8 cellular contexts compared by ENCODE assay signal in the genomic region with DNA sequence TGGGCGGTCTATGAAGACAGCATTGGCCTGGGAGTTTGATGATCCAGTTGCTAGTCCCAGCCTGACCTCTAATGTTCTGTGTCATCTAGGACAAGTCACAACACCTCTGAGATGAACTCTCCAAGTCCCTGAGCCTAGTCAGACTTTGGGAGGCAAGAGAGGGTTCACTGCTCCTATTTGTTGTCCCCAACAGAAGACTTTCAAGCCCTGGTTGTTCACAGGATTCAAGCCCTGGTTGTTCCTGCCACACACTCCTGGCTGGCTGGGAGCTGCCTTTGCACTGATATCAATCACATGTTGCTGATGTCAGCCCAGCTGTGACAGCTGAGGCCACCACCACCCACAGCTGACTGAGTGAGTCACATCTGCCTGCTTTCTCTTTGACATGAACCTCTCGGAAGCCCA.
A peak's percentile ranks its signal among the peaks of the same experiment; 100 is the strongest.
DNase-seq lines count a peak whose midpoint lies in the region; ATAC-seq and TF ChIP-seq lines count a peak whose summit lies in the region.

No MANE protein-coding gene starts in this region.

- no peak overlapping the region for H3K4me3 Mint-ChIP-seq in CD14-positive monocyte

- TF ChIP-seq CTCF in CD14-positive monocyte (IDR thresholded peaks at IDR 0.05) (no peak), epithelial cell of esophagus (IDR thresholded peaks at IDR 0.05; ENCODE audit: insufficient read depth, low read depth, low read length, missing control alignments) (no peak), parathyroid adenoma (IDR thresholded peaks at IDR 0.05) (no peak), tibial artery (IDR thresholded peaks at IDR 0.05) (no peak)

- H3K36me3 Mint-ChIP-seq in CD14-positive monocyte: no peaks in the 10 kb centered on the region

- ATAC-seq in GM19438 (IDR thresholded peaks at IDR 0.05; ENCODE audit: low read depth, unreplicated experiment) (peak; percentile 80), HG03469 (IDR thresholded peaks at IDR 0.05; ENCODE audit: unreplicated experiment) (peak; percentile 97)

- H3K27ac ChIP-seq in parathyroid adenoma (no peak overlapping the region), tibial artery (no peak overlapping the region)

- H3K4me3 ChIP-seq in epithelial cell of esophagus (ENCODE audit: low read length) (no peak overlapping the region), parathyroid adenoma (ENCODE audit: low read depth, low read length) (no peak overlapping the region), tibial artery (no peak overlapping the region)

- peak; percentile 78 for DNase-seq in CD14-positive monocyte (ENCODE audit: low spot score)
- DNase-seq in activated CD4-positive, alpha-beta T cell treated with anti-CD3 and anti-CD28 coated beads, Interleukin-2, amount 50 U/mL, for 24 hours (ENCODE audit: low read depth in 1 of 2, low spot score in 1 of 2): peak; percentile 20 to 57
- peak; percentile 40 for DNase-seq in epithelial cell of esophagus (ENCODE audit: low read depth)
- peak; percentile 61 to 68 for DNase-seq in tibial artery
- DNase-seq in KG1 (lab: John Stamatoyannopoulos, UW): no peak

- intact Hi-C loops in CD14-positive monocyte (cut with micrococcal nuclease): no loop called here
- intact Hi-C loops in tibial artery (cut with DNase I; ENCODE audit: low total_unique reads): no loop called here

- H3K4me2 ChIP-seq in parathyroid adenoma (ENCODE audit: low read length): no peak overlapping the region

- H3K9me3 ChIP-seq in parathyroid adenoma (ENCODE audit: control insufficient read depth, low read length) (no peaks in the 10 kb centered on the region), tibial artery (no peaks in the 10 kb centered on the region)

- H3K27me3 Mint-ChIP-seq in CD14-positive monocyte (ENCODE audit: low read depth in 3 of 3): peaks cover 0 to 3% (median 1%) of the 10 kb centered on the region in 3 donors

- H3K27me3 ChIP-seq in parathyroid adenoma (ENCODE audit: control insufficient read depth, insufficient read depth, low read length): no peaks in the 10 kb centered on the region
- H3K27me3 ChIP-seq in tibial artery: no peaks in the 10 kb centered on the region

- H2AFZ ChIP-seq in parathyroid adenoma: peak overlapping the region; percentile 25

- H3K27ac Mint-ChIP-seq in CD14-positive monocyte: peak overlapping the region in 3 of 7 donors; percentile 5 to 84 (median 15)

- H3K9ac ChIP-seq in parathyroid adenoma: no peak overlapping the region

- H3K36me3 ChIP-seq in parathyroid adenoma (ENCODE audit: control insufficient read depth, insufficient read depth, low read length) (no peaks in the 10 kb centered on the region), tibial artery (no peaks in the 10 kb centered on the region)

- H3K4me1 ChIP-seq in parathyroid adenoma (no peaks in the 10 kb centered on the region), tibial artery (peaks cover 0 to 3% (median 0%) of the 10 kb centered on the region in 4 donors)

- peaks cover 6% of the 10 kb centered on the region for H3K4me1 Mint-ChIP-seq in CD14-positive monocyte

- H3K79me2 ChIP-seq in parathyroid adenoma: no peaks in the 10 kb centered on the region

- H3K9me3 Mint-ChIP-seq in CD14-positive monocyte: peaks cover 0 to 6% (median 0%) of the 10 kb centered on the region in 7 donors
